17 cellular contexts compared by ENCODE assay signal in the genomic region with DNA sequence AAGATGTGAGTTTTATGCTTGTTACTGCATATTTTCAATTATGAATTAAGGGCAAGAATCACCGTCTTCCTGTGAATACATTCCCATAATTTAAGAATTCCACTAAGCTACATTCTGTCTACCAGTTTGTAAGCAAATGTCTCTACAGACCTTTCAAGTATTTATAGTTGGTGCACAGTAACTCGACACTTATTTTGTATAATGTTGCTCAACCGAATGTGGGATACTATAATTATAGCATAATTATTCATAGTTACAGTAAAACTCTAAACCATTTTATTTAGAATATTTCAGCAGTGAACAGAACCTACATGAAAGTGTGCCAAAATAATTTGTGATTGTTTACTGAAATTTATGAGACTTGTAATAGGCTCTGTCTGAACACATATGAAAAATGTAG.
"Had no signal": no experiment of that assay in that cellular context is flagged by ENCODE, and none has a peak within 500 bp of the region (broad histone marks: within the 10 kb centered on the region; RNA-seq: fewer than 3 reads in every experiment).

No MANE protein-coding gene starts in this region.

- H3K27me3 ChIP-seq: esophagus muscularis mucosa, hepatocyte, neutrophil, transverse colon had no signal

- H2AFZ ChIP-seq: hepatocyte had no signal

- H3K4me1 ChIP-seq: esophagus muscularis mucosa had no signal

- H3K27ac ChIP-seq: epithelial cell of prostate, esophagus muscularis mucosa, neutrophil, skin epidermis, thoracic aorta, transverse colon had no signal

- ATAC-seq: naive thymus-derived CD4-positive, alpha-beta T cell; sciatic nerve; stimulated activated naive B cell treated with anti-CD40 and anti-IgM and Interleukin-4, amounts not matched to agents 10 μg/mL and 1 μg/mL and 100 μg/mL, for 72 hours; stimulated activated naive CD8-positive, alpha-beta T cell treated with anti-CD3 and anti-CD28 coated beads, Interleukin-15, amount 100 ng/mL, for 72 hours had no signal

- H3K27ac Mint-ChIP-seq: naive thymus-derived CD4-positive, alpha-beta T cell; stimulated activated naive B cell treated with anti-CD40 and anti-IgM and Interleukin-4, amounts not matched to agents 10 μg/mL and 1 μg/mL and 100 μg/mL, for 72 hours; stimulated activated naive CD8-positive, alpha-beta T cell treated with anti-CD3 and anti-CD28 coated beads, Interleukin-15, amount 100 ng/mL, for 72 hours had no signal

- H3K36me3 ChIP-seq: esophagus muscularis mucosa, neutrophil, thoracic aorta, transverse colon had no signal

- H3K9me3 Mint-ChIP-seq: naive thymus-derived CD4-positive, alpha-beta T cell; stimulated activated naive B cell treated with anti-CD40 and anti-IgM and Interleukin-4, amounts not matched to agents 10 μg/mL and 1 μg/mL and 100 μg/mL, for 72 hours; stimulated activated naive CD8-positive, alpha-beta T cell treated with anti-CD3 and anti-CD28 coated beads, Interleukin-15, amount 100 ng/mL, for 72 hours had no signal

- H3K4me2 ChIP-seq: hepatocyte had no signal

- H3K27me3 Mint-ChIP-seq: naive thymus-derived CD4-positive, alpha-beta T cell; stimulated activated naive B cell treated with anti-CD40 and anti-IgM and Interleukin-4, amounts not matched to agents 10 μg/mL and 1 μg/mL and 100 μg/mL, for 72 hours; stimulated activated naive CD8-positive, alpha-beta T cell treated with anti-CD3 and anti-CD28 coated beads, Interleukin-15, amount 100 ng/mL, for 72 hours had no signal

- H3K4me3 ChIP-seq: esophagus muscularis mucosa, hepatocyte, skin epidermis, thoracic aorta, transverse colon had no signal

- H3K4me3 Mint-ChIP-seq: naive thymus-derived CD4-positive, alpha-beta T cell; stimulated activated naive B cell treated with anti-CD40 and anti-IgM and Interleukin-4, amounts not matched to agents 10 μg/mL and 1 μg/mL and 100 μg/mL, for 72 hours; stimulated activated naive CD8-positive, alpha-beta T cell treated with anti-CD3 and anti-CD28 coated beads, Interleukin-15, amount 100 ng/mL, for 72 hours had no signal

- H3K9me3 ChIP-seq: esophagus muscularis mucosa, neutrophil, thoracic aorta, transverse colon had no signal

- H3K4me1 Mint-ChIP-seq: stimulated activated naive B cell treated with anti-CD40 and anti-IgM and Interleukin-4, amounts not matched to agents 10 μg/mL and 1 μg/mL and 100 μg/mL, for 72 hours had no signal

- H3K79me2 ChIP-seq: hepatocyte had no signal

- DNase-seq: effector memory CD4-positive, alpha-beta T cell; foreskin melanocyte; head of caudate nucleus; kidney glomerular epithelial cell; naive thymus-derived CD4-positive, alpha-beta T cell; stimulated activated CD4-positive, alpha-beta T cell treated with anti-CD3 and anti-CD28 coated beads, Interleukin-2, amount 100 ng/mL, for 24 hours; stimulated activated CD4-positive, alpha-beta T cell treated with anti-CD3 and anti-CD28 coated beads, Interleukin-4, amount 100 ng/mL, for 4 hours; stimulated activated naive B cell treated with anti-CD40 and anti-IgM and Interleukin-4, amounts not matched to agents 10 μg/mL and 1 μg/mL and 100 μg/mL, for 72 hours; stimulated activated naive CD8-positive, alpha-beta T cell treated with anti-CD3 and anti-CD28 coated beads, Interleukin-15, amount 100 ng/mL, for 72 hours; transverse colon had no signal
